Comparison of ENCODE assay signal across 8 cellular contexts in genomic region chr7:156607332-156608175, GRCh38. TPM values are rescaled to one million over a fixed set of nuclear protein-coding genes. Genes with fewer than 3 reads are reported as not detected.
DNase-seq lines count a peak whose midpoint lies in the region; ATAC-seq and TF ChIP-seq lines count a peak whose summit lies in the region.
"Had no signal": no experiment of that assay in that cellular context is flagged by ENCODE, and none has a peak within 500 bp of the region (broad histone marks: within the 10 kb centered on the region; RNA-seq: fewer than 3 reads in every experiment).

No MANE protein-coding gene starts in this region.

- peak overlapping the region; percentile 89 for H3K27ac ChIP-seq in hepatocyte

- no peaks in the 10 kb centered on the region for H3K9me3 Mint-ChIP-seq in activated naive CD8-positive, alpha-beta T cell treated with anti-CD3 and anti-CD28 coated beads, Interleukin-2, amount 50 U/mL, for 24 hours
- H3K9me3 Mint-ChIP-seq in stimulated activated memory B cell treated with anti-CD40 and anti-IgM and Interleukin-4, amounts not matched to agents 10 μg/mL and 1 μg/mL and 100 μg/mL, for 72 hours, result no peaks in the 10 kb centered on the region

- no peaks in the 10 kb centered on the region for H3K36me3 Mint-ChIP-seq in activated naive CD8-positive, alpha-beta T cell treated with anti-CD3 and anti-CD28 coated beads, Interleukin-2, amount 50 U/mL, for 24 hours (ENCODE audit: low read depth)
- peaks cover 6% of the 10 kb centered on the region for H3K36me3 Mint-ChIP-seq in stimulated activated memory B cell treated with anti-CD40 and anti-IgM and Interleukin-4, amounts not matched to agents 10 μg/mL and 1 μg/mL and 100 μg/mL, for 72 hours

- DNase-seq in GM20000 (ENCODE audit: low spot score) (peak; percentile 58), hepatocyte (ENCODE audit: low spot score) (no peak), NAMALWA (ENCODE audit: low spot score) (no peak), pons (ENCODE audit: low spot score) (no peak)
- DNase-seq in activated naive CD8-positive, alpha-beta T cell treated with anti-CD3 and anti-CD28 coated beads, Interleukin-2, amount 50 U/mL, for 24 hours, result no peak
- DNase-seq: mesendoderm had no signal

- no peak for TF ChIP-seq CTCF in GM20000 (IDR thresholded peaks at IDR 0.05; ENCODE audit: extremely low read depth, missing control alignments)
- no peak for TF ChIP-seq CTCF in hepatocyte (IDR thresholded peaks at IDR 0.05; ENCODE audit: poor library complexity)

- peak overlapping the region; percentile 29 for H3K4me3 Mint-ChIP-seq in activated naive CD8-positive, alpha-beta T cell treated with anti-CD3 and anti-CD28 coated beads, Interleukin-2, amount 50 U/mL, for 24 hours
- H3K4me3 Mint-ChIP-seq in stimulated activated memory B cell treated with anti-CD40 and anti-IgM and Interleukin-4, amounts not matched to agents 10 μg/mL and 1 μg/mL and 100 μg/mL, for 72 hours, result peak overlapping the region; percentile 76

- no peaks in the 10 kb centered on the region for H3K79me2 ChIP-seq in hepatocyte

- H3K27me3 Mint-ChIP-seq in activated naive CD8-positive, alpha-beta T cell treated with anti-CD3 and anti-CD28 coated beads, Interleukin-2, amount 50 U/mL, for 24 hours, result peaks cover 37% of the 10 kb centered on the region
- peaks cover 52% of the 10 kb centered on the region for H3K27me3 Mint-ChIP-seq in stimulated activated memory B cell treated with anti-CD40 and anti-IgM and Interleukin-4, amounts not matched to agents 10 μg/mL and 1 μg/mL and 100 μg/mL, for 72 hours

- H3K4me1 ChIP-seq in hepatocyte (ENCODE audit: insufficient read depth), result peaks cover 30% of the 10 kb centered on the region

- H3K4me2 ChIP-seq in hepatocyte, result no peak overlapping the region

- no peaks in the 10 kb centered on the region for H3K9me3 ChIP-seq in hepatocyte (ENCODE audit: low read depth)

- no peak overlapping the region for H2AFZ ChIP-seq in hepatocyte

- ATAC-seq in activated naive CD8-positive, alpha-beta T cell treated with anti-CD3 and anti-CD28 coated beads, Interleukin-2, amount 50 U/mL, for 24 hours, result no peak
- ATAC-seq in stimulated activated memory B cell treated with anti-CD40 and anti-IgM and Interleukin-4, amounts not matched to agents 10 μg/mL and 1 μg/mL and 100 μg/mL, for 72 hours, result no peak
- no peak for ATAC-seq in GM18873 (IDR thresholded peaks at IDR 0.05; ENCODE audit: low FRiP score, unreplicated experiment)

- H3K36me3 ChIP-seq in hepatocyte (replicated peaks; ENCODE audit: insufficient read depth, low read depth), result no peaks in the 10 kb centered on the region

- no peaks in the 10 kb centered on the region for H3K27me3 ChIP-seq in hepatocyte

- peaks cover 9% of the 10 kb centered on the region for H3K4me1 Mint-ChIP-seq in activated naive CD8-positive, alpha-beta T cell treated with anti-CD3 and anti-CD28 coated beads, Interleukin-2, amount 50 U/mL, for 24 hours
- H3K4me1 Mint-ChIP-seq in stimulated activated memory B cell treated with anti-CD40 and anti-IgM and Interleukin-4, amounts not matched to agents 10 μg/mL and 1 μg/mL and 100 μg/mL, for 72 hours, result peaks cover 11% of the 10 kb centered on the region

- H3K9me2 ChIP-seq in hepatocyte (replicated peaks; ENCODE audit: insufficient read depth), result no peaks in the 10 kb centered on the region

- H3K4me3 ChIP-seq in hepatocyte, result no peak overlapping the region

- no peaks in the 10 kb centered on the region for H4K20me1 ChIP-seq in hepatocyte (ENCODE audit: insufficient read depth, poor library complexity, severe bottlenecking)

- 97% methylated on average over 37 of the region's 84 CpGs for WGBS in hepatocyte (ENCODE audit: low lambda C conversion rate, missing lambda C conversion rate)

- no peak overlapping the region for H3K27ac Mint-ChIP-seq in activated naive CD8-positive, alpha-beta T cell treated with anti-CD3 and anti-CD28 coated beads, Interleukin-2, amount 50 U/mL, for 24 hours
- no peak overlapping the region for H3K27ac Mint-ChIP-seq in stimulated activated memory B cell treated with anti-CD40 and anti-IgM and Interleukin-4, amounts not matched to agents 10 μg/mL and 1 μg/mL and 100 μg/mL, for 72 hours

RNA-seq across cellular contexts. Expression of gene RNF32, which starts 33.0 kb away (rescaled TPM):
- 1.4 and 2.3 TPM in 2 replicates for total RNA-seq in hepatocyte
- 2.9 and 6.7 TPM in 2 replicates for polyA plus RNA-seq in hepatocyte
